Comparison of ENCODE assay signal across 19 cellular contexts in the genomic region with DNA sequence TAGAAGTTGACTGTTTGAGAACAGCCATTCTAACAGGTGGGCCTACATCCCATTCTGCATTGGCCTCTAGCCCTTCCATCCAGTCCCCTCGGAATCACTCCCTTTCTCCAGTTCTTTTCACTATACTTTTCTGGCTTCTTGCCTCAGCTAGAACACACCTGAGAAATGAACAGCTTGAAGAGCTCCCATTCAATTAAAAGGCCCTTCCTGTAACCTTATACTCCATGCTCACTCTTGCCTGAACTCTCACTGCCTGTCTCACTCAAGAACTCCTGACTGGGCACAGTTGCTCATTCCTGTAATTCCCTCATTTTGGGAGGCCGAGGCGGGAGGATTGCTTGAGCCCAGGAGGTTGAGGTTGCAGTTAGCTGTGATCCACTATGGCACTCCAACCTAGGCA. TPM values are rescaled to one million over a fixed set of nuclear protein-coding genes. Genes with fewer than 3 reads are reported as not detected.
"Had no signal": no experiment of that assay in that cellular context is flagged by ENCODE, and none has a peak within 500 bp of the region (broad histone marks: within the 10 kb centered on the region; RNA-seq: fewer than 3 reads in every experiment).

No MANE protein-coding gene starts in this region.

- ATAC-seq: foreskin keratinocyte; left colon; right lobe of liver; stimulated activated effector memory CD8-positive, alpha-beta T cell treated with anti-CD3 and anti-CD28 coated beads, Interleukin-12 subunit alpha, Interleukin-12 subunit beta, amount 100 ng/mL, for 72 hours; stimulated activated naive CD8-positive, alpha-beta T cell treated with anti-CD3 and anti-CD28 coated beads, Interleukin-15, Interleukin-2, amounts not matched to agents 100 U/mL and 50 U/mL, for 24 hours had no signal

- DNase-seq: effector CD4-positive, alpha-beta T cell; endodermal cell; erythroblast; foreskin keratinocyte; kidney; left colon; mesendoderm; naive B cell; nephron progenitor cell; retina; right lobe of liver; stimulated activated CD4-positive, alpha-beta T cell treated with anti-CD3 and anti-CD28 coated beads, Interleukin-4, amount 100 ng/mL, for 1 hour; stimulated activated CD8-positive, alpha-beta memory T cell treated with anti-CD3 and anti-CD28 coated beads, Interleukin-4, amount 100 ng/mL, for 48 hours; stimulated activated naive CD8-positive, alpha-beta T cell treated with anti-CD3 and anti-CD28 coated beads, Interleukin-15, Interleukin-2, amounts not matched to agents 100 U/mL and 50 U/mL, for 24 hours; thyroid gland had no signal

RNA-seq across cellular contexts. Expression of gene CHRNA1, which starts 23.6 kb away (rescaled TPM):
- total RNA-seq: endodermal cell, foreskin keratinocyte, kidney, liver, omental fat pad, suprapubic skin, thyroid gland had no signal
